Comparison of ENCODE assay signal across 12 cellular contexts in the genomic region with DNA sequence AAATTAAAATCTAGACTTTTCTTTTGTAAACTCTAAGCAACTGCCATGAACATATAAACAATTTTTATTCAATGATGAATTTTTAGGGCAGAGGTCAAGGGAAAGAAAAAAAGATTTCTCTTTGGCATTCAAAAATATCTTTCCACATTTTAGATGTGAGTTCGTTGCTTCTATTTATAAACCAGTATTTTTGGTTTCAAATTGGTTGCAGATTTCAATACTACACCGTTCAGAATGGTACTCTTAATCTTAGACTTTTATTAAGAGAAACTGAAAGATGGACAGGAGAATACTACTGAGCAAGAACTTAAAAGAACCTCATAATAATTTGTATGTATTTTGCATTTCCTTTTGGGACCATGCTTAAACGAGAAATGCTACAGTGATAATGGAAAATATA.
DNase-seq lines count a peak whose midpoint lies in the region; ATAC-seq and TF ChIP-seq lines count a peak whose summit lies in the region.
"Had no signal": no experiment of that assay in that cellular context is flagged by ENCODE, and none has a peak within 500 bp of the region (broad histone marks: within the 10 kb centered on the region; RNA-seq: fewer than 3 reads in every experiment).

No MANE protein-coding gene starts in this region.

- ATAC-seq in GM18511 (IDR thresholded peaks at IDR 0.05; ENCODE audit: unreplicated experiment) (peak; percentile 56), GM21447 (IDR thresholded peaks at IDR 0.05; ENCODE audit: unreplicated experiment) (peak; percentile 47), HG03175 (IDR thresholded peaks at IDR 0.05; ENCODE audit: unreplicated experiment) (peak; percentile 61)
- ATAC-seq: activated T-cell treated with anti-CD3 and anti-CD28 coated beads, Interleukin-2, amount 50 U/mL, for 4 hours had no signal

- no peaks in the 10 kb centered on the region for H4K20me1 ChIP-seq in hepatocyte (ENCODE audit: insufficient read depth, poor library complexity, severe bottlenecking)

- H3K4me3 Mint-ChIP-seq in glutamatergic neuron (ENCODE audit: unreplicated experiment) = no peak overlapping the region
- H3K4me3 Mint-ChIP-seq: activated T-cell treated with anti-CD3 and anti-CD28 coated beads, Interleukin-2, amount 50 U/mL, for 4 hours had no signal

- no peaks in the 10 kb centered on the region for H3K9me2 ChIP-seq in hepatocyte (replicated peaks; ENCODE audit: insufficient read depth)

- CTCF ChIA-PET in GM10248 (lab: Yijun Ruan, JAX) = interaction anchor here (1.2 to 4.9 kb wide), 3 partner anchors 12 to 18 kb away, joined by 3 to 18 read pairs (median 6); no protein-coding TSS in a partner anchor

- H3K9me3 Mint-ChIP-seq in glutamatergic neuron (ENCODE audit: unreplicated experiment) = no peaks in the 10 kb centered on the region
- H3K9me3 Mint-ChIP-seq: activated T-cell treated with anti-CD3 and anti-CD28 coated beads, Interleukin-2, amount 50 U/mL, for 4 hours had no signal

- no peak overlapping the region for H2AFZ ChIP-seq in hepatocyte

- H3K4me3 ChIP-seq in hepatocyte = no peak overlapping the region
- H3K4me3 ChIP-seq: BLaER1 treated with 17β-estradiol and CSF1 and Interleukin-3, amounts not matched to agents 10 nM and 100 nM had no signal

- H3K27me3 Mint-ChIP-seq in glutamatergic neuron (ENCODE audit: unreplicated experiment) = no peaks in the 10 kb centered on the region

- H3K27ac ChIP-seq in hepatocyte = peak overlapping the region; percentile 76
- H3K27ac ChIP-seq: BLaER1 treated with 17β-estradiol and CSF1 and Interleukin-3, amounts not matched to agents 10 nM and 100 nM had no signal

- H3K36me3 Mint-ChIP-seq in glutamatergic neuron (ENCODE audit: unreplicated experiment) = peaks cover 10% of the 10 kb centered on the region

- no peak overlapping the region for H3K27ac Mint-ChIP-seq in glutamatergic neuron (ENCODE audit: unreplicated experiment)

- H3K27me3 ChIP-seq in hepatocyte = no peaks in the 10 kb centered on the region
- H3K27me3 ChIP-seq: BLaER1 treated with 17β-estradiol and CSF1 and Interleukin-3, amounts not matched to agents 10 nM and 100 nM had no signal

- H3K9me3 ChIP-seq in hepatocyte (ENCODE audit: low read depth) = no peaks in the 10 kb centered on the region

- H3K36me3 ChIP-seq in hepatocyte (replicated peaks; ENCODE audit: insufficient read depth, low read depth) = peaks cover 4% of the 10 kb centered on the region

- no peak overlapping the region for H3K4me2 ChIP-seq in hepatocyte
- H3K4me2 ChIP-seq: BLaER1 treated with 17β-estradiol and CSF1 and Interleukin-3, amounts not matched to agents 10 nM and 100 nM had no signal

- peaks cover 27% of the 10 kb centered on the region for H3K4me1 ChIP-seq in hepatocyte (ENCODE audit: insufficient read depth)

- DNase-seq in hepatocyte (ENCODE audit: low spot score) = no peak
- no peak for DNase-seq in NCI-H82 (lab: John Stamatoyannopoulos, UW)
- no peak for DNase-seq in GM10248 (ENCODE audit: extremely low spot score)
- DNase-seq in cortex of kidney (lab: John Stamatoyannopoulos, UW) = no peak
- DNase-seq in glutamatergic neuron = no peak
- DNase-seq: activated T-cell treated with anti-CD3 and anti-CD28 coated beads, Interleukin-2, amount 50 U/mL, for 4 hours; stimulated activated CD4-positive, alpha-beta T cell treated with anti-CD3 and anti-CD28 coated beads, Interleukin-1b, Interleukin-23, amount 100 ng/mL, for 48 hours; trophoblast cell had no signal

- 68% methylated on average over 3 of the region's 3 CpGs for WGBS in hepatocyte (ENCODE audit: low lambda C conversion rate, missing lambda C conversion rate)

- TF ChIP-seq CTCF in hepatocyte (IDR thresholded peaks at IDR 0.05; ENCODE audit: poor library complexity) = no peak
- TF ChIP-seq CTCF in GM10248 (IDR thresholded peaks at IDR 0.05; ENCODE audit: control extremely low read depth, extremely low read depth, low read depth, missing control alignments) = no peak
- TF ChIP-seq CTCF in glutamatergic neuron (IDR thresholded peaks at IDR 0.05; ENCODE audit: partially characterized antibody, unreplicated experiment) = no peak

- no peaks in the 10 kb centered on the region for H3K4me1 Mint-ChIP-seq in glutamatergic neuron (ENCODE audit: low read depth, unreplicated experiment)

- H3K79me2 ChIP-seq in hepatocyte = no peaks in the 10 kb centered on the region

- POLR2A ChIA-PET in GM10248 (lab: Yijun Ruan, JAX) = no interaction called here
